8 cellular contexts compared by ENCODE assay signal in the genomic region with DNA sequence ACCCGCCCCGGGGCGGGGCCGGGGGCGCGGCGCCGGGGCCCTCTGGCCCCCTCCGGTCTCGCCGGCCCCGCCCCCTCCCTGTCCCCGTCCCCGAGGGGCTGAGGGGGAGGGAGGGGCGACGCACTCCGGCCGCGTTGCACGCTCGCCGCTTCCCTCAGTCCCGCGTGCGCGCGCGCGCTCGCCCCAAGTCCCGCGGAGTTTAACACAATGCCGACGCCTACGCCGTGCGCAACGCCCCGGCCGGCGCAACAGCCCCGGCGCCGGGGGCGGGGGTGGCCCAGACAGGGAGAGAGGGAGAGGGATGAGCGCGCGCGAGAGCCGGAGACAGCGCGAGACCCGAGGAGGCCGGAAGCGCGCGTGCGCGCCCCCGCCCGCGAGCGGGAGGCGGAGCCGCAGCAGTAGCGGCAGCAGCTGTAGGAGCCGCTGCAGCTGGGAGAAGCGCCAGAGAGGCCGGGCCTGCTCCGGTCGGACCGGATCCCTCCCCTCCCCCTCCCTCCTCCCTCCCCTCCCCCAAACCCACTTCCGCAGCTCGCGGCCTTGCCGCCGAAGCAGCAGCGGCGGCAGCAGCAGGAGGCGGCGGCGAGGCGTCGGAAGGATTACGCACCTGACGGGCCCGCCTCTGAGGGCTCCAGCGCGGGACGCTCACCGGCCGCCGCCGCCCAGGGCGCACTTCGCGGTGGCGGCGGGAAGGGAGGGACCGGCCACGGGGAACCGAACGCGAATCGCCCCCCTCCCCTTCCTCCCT. TPM values are rescaled to one million over a fixed set of nuclear protein-coding genes. Genes with fewer than 3 reads are reported as not detected.
DNase-seq lines count a peak whose midpoint lies in the region; ATAC-seq and TF ChIP-seq lines count a peak whose summit lies in the region.

No MANE protein-coding gene starts in this region.

- TF ChIP-seq CTCF in chondrocyte (IDR thresholded peaks at IDR 0.05) = peak; percentile 15

- H3K9me3 Mint-ChIP-seq in chondrocyte (ENCODE audit: low read depth) = no peaks in the 10 kb centered on the region

- peak overlapping the region; percentile 54 for H3K4me3 Mint-ChIP-seq in chondrocyte (ENCODE audit: unreplicated experiment)

- TF ChIP-seq POLR2A in GM19193 (IDR thresholded peaks at IDR 0.05; ENCODE audit: extremely low read depth, insufficient read depth, insufficient read length) = peak; percentile 74

- peak; percentile 98 for DNase-seq in AG20443 (ENCODE audit: low spot score)
- peak; percentile 96 for DNase-seq in NCI-H460 (ENCODE audit: extremely low read depth, low read depth)
- DNase-seq in activated CD4-positive, alpha-beta T cell treated with anti-CD3 and anti-CD28 coated beads for 24 hours (ENCODE audit: low read depth in 2 of 2) = peak; percentile 92 to 97
- DNase-seq in chondrocyte (ENCODE audit: low spot score) = peak; percentile 99
- DNase-seq in kidney glomerular epithelial cell (lab: John Stamatoyannopoulos, UW) = peak; percentile 94
- DNase-seq in stimulated activated CD4-positive, alpha-beta T cell treated with anti-CD3 and anti-CD28 coated beads, Interleukin-15, amount 100 ng/mL, for 48 hours (ENCODE audit: low read depth in 2 of 2) = peak; percentile 96 to 97

- peak; percentile 84 for ATAC-seq in HG03432 (IDR thresholded peaks at IDR 0.05; ENCODE audit: unreplicated experiment)

- no peaks in the 10 kb centered on the region for H3K36me3 Mint-ChIP-seq in chondrocyte (ENCODE audit: low read depth)

- peaks cover 56% of the 10 kb centered on the region for H3K4me1 Mint-ChIP-seq in chondrocyte (ENCODE audit: low read depth)

- peak overlapping the region; percentile 65 for H3K27ac Mint-ChIP-seq in chondrocyte (ENCODE audit: unreplicated experiment)

- H3K27me3 Mint-ChIP-seq in chondrocyte (ENCODE audit: low read depth) = no peaks in the 10 kb centered on the region

RNA-seq across cellular contexts. Expression of a gene that starts 0.9 kb away (rescaled TPM):
- total RNA-seq in NCI-H460 (2014; rRNA removed; shearing (Covaris generic)) = 10.8 and 11.1 TPM in 2 replicates
- 5.2 and 5.8 TPM in 2 replicates for polyA plus RNA-seq in NCI-H460 (2014; cell fraction: nucleus; rRNA removed)
- 9.4 to 11.8 TPM (median 10.1 TPM) in 3 replicates for total RNA-seq in chondrocyte

Comparison
In these comparisons a context has a peak if more than half of its experiments do, and no peak if none do; other contexts are left out.
1. Peak in every context shown above with its lines: DNase-seq and ATAC-seq.